ENCODE assay signal across 17 cellular contexts in the genomic region with DNA sequence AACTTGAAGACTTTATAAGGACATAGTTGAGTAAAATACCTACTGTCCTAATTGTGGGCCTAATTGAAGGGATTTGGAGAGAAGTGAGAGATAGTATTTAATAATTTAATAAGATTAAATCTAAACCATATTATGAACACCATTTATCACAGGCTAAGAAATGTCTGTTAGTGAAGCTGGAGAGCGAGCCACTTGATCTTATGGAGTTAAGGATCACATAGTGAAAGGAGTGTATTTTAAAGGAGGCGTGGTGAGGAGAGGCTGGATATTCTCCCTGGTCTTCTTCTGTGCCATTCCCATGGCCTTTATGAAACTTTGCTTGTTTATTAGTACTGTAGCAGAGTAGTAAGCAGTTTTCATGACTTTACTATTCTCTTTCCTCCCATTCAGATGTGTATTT.
A peak's percentile ranks its signal among the peaks of the same experiment; 100 is the strongest.
DNase-seq lines count a peak whose midpoint lies in the region; ATAC-seq and TF ChIP-seq lines count a peak whose summit lies in the region.
"Had no signal": no experiment of that assay in that cellular context is flagged by ENCODE, and none has a peak within 500 bp of the region (broad histone marks: within the 10 kb centered on the region; RNA-seq: fewer than 3 reads in every experiment).

No MANE protein-coding gene starts in this region.

- POLR2A ChIA-PET in WTC11 (lab: Charles Lee), result no interaction called here

- H3K27me3 Mint-ChIP-seq in GM23338 (ENCODE audit: insufficient read depth, low read depth, poor library complexity) (no peaks in the 10 kb centered on the region), WTC11 (ENCODE audit: low read depth) (peaks cover 3% of the 10 kb centered on the region)
- H3K27me3 Mint-ChIP-seq: B cell; CD4-positive, CD25-positive, alpha-beta regulatory T cell had no signal

- no peaks in the 10 kb centered on the region for H3F3A ChIP-seq in GM23338 (replicated peaks; ENCODE audit: low read depth)

- H3K27ac Mint-ChIP-seq in GM23338, result peak overlapping the region; percentile 85
- H3K27ac Mint-ChIP-seq in WTC11, result peak overlapping the region; percentile 62; the same call in 1 of the 2 replicates
- H3K27ac Mint-ChIP-seq: B cell; CD4-positive, CD25-positive, alpha-beta regulatory T cell; CD8-positive, alpha-beta T cell had no signal

- H3K4me1 ChIP-seq in GM23338 (ENCODE audit: insufficient read depth) (peaks cover 54% of the 10 kb centered on the region), HUES6 (ENCODE audit: control insufficient read depth, insufficient read depth, low read length) (peaks cover 30% of the 10 kb centered on the region), iPS-20b (ENCODE audit: insufficient read depth, low read length) (peaks cover 24% of the 10 kb centered on the region; the same call in 1 of the 2 replicates)
- H3K4me1 ChIP-seq: BLaER1, Caco-2 had no signal

- H4K20me1 ChIP-seq in GM23338 (replicated peaks; ENCODE audit: insufficient read depth), result no peaks in the 10 kb centered on the region
- H4K20me1 ChIP-seq: BLaER1 had no signal

- H3K9me3 Mint-ChIP-seq in GM23338, result peaks cover 9% of the 10 kb centered on the region; the same call in 2 of the 3 replicates
- H3K9me3 Mint-ChIP-seq in WTC11, result peaks cover 18% of the 10 kb centered on the region

- H3K9me3 ChIP-seq in HUES6 (ENCODE audit: control insufficient read depth, insufficient read depth, low read depth, low read length), result no peaks in the 10 kb centered on the region; the same call in 1 of the 2 replicates
- no peaks in the 10 kb centered on the region for H3K9me3 ChIP-seq in iPS-20b (ENCODE audit: insufficient read depth, low read depth, low read length)
- H3K9me3 ChIP-seq: BLaER1, Caco-2 had no signal

- H3K36me3 ChIP-seq in GM23338 (ENCODE audit: insufficient read depth), result no peaks in the 10 kb centered on the region
- no peaks in the 10 kb centered on the region for H3K36me3 ChIP-seq in HUES6 (ENCODE audit: control insufficient read depth, insufficient read depth, low read length)
- H3K36me3 ChIP-seq in iPS-20b (ENCODE audit: insufficient read depth, low read depth, low read length), result no peaks in the 10 kb centered on the region
- H3K36me3 ChIP-seq: BLaER1 had no signal

- H3K4me3 Mint-ChIP-seq in GM23338 (0 out of 3 replicates have a peak overlapping the region, but pooled peaks have one; percentile 44), WTC11 (peak overlapping the region; percentile 38)
- H3K4me3 Mint-ChIP-seq: B cell; CD4-positive, CD25-positive, alpha-beta regulatory T cell; CD8-positive, alpha-beta T cell had no signal

- no peak for DNase-seq in GM23338 (ENCODE audit: low spot score)
- no peak for DNase-seq in WTC11 (ENCODE audit: low spot score)
- no peak for DNase-seq in activated CD4-positive, alpha-beta T cell treated with anti-CD3 and anti-CD28 coated beads for 48 hours
- no peak for DNase-seq in activated CD4-positive, alpha-beta T cell treated with anti-CD3 and anti-CD28 coated beads, Interleukin-2, amount 50 U/mL, for 48 hours
- DNase-seq in GOT3 (lab: John Stamatoyannopoulos, UW), result no peak
- DNase-seq: Caco-2; CD4-positive, CD25-positive, alpha-beta regulatory T cell; CD8-positive, alpha-beta T cell; DMS153; DND-41; GM23248; HCEC 1CT had no signal

- H3K9ac ChIP-seq in HUES6 (ENCODE audit: low read length) (no peak overlapping the region), iPS-20b (ENCODE audit: low read depth, low read length) (no peak overlapping the region)
- H3K9ac ChIP-seq: BLaER1, GM23248 had no signal

- ATAC-seq in GM23338 (peak; percentile 48), WTC11 (peak; percentile 52)
- ATAC-seq: CD8-positive, alpha-beta T cell had no signal

- H3K4me3 ChIP-seq in GM23338 (peak overlapping the region; percentile 5; the same call in 1 of the 2 replicates), HUES6 (ENCODE audit: low read depth, low read length) (no peak overlapping the region), iPS-20b (ENCODE audit: low read length) (peak overlapping the region; percentile 17; the same call in 1 of the 2 replicates)
- H3K4me3 ChIP-seq: BLaER1, GM23248 had no signal

- H2AFZ ChIP-seq in GM23338, result no peak overlapping the region
- H2AFZ ChIP-seq: GM23248 had no signal

- no peaks in the 10 kb centered on the region for H3K79me2 ChIP-seq in GM23338 (replicated peaks; ENCODE audit: insufficient read depth)

- H3K9me2 ChIP-seq in GM23338 (ENCODE audit: insufficient read depth), result no peaks in the 10 kb centered on the region

- H3K36me3 Mint-ChIP-seq in GM23338 (ENCODE audit: low read depth) (peaks cover 21% of the 10 kb centered on the region; the same call in 2 of the 3 replicates), WTC11 (peaks cover 19% of the 10 kb centered on the region)
- H3K36me3 Mint-ChIP-seq: CD4-positive, CD25-positive, alpha-beta regulatory T cell; CD8-positive, alpha-beta T cell had no signal

- peak overlapping the region; percentile 6; the same call in 1 of the 2 replicates for H3K27ac ChIP-seq in GM23338 (ENCODE audit: low read depth)
- H3K27ac ChIP-seq in HUES6 (ENCODE audit: low read depth, low read length), result peak overlapping the region; percentile 61; the same call in 1 of the 2 replicates
- no peak overlapping the region for H3K27ac ChIP-seq in iPS-20b (ENCODE audit: low read length)
- H3K27ac ChIP-seq: BLaER1, C4-2B, GM23248 had no signal

- no peaks in the 10 kb centered on the region for H3K27me3 ChIP-seq in GM23338 (ENCODE audit: insufficient read depth)
- H3K27me3 ChIP-seq in HUES6 (ENCODE audit: control insufficient read depth, insufficient read depth, low read length), result no peaks in the 10 kb centered on the region
- no peaks in the 10 kb centered on the region for H3K27me3 ChIP-seq in iPS-20b (ENCODE audit: insufficient read depth, low read length)
- H3K27me3 ChIP-seq: BLaER1 had no signal

- H3K4me1 Mint-ChIP-seq in GM23338, result peaks cover 39% of the 10 kb centered on the region
- peaks cover 64% of the 10 kb centered on the region for H3K4me1 Mint-ChIP-seq in WTC11
- H3K4me1 Mint-ChIP-seq: B cell; CD4-positive, CD25-positive, alpha-beta regulatory T cell had no signal

- no peak for TF ChIP-seq CTCF in GM23338 (conservative IDR thresholded peaks at IDR 0.05; ENCODE audit: low read depth in 2 of 2)
- TF ChIP-seq CTCF in WTC11 (IDR thresholded peaks at IDR 0.05), result no peak

- H3K4me2 ChIP-seq in GM23338, result peak overlapping the region; percentile 26
- H3K4me2 ChIP-seq: BLaER1 had no signal

- CTCF ChIA-PET in WTC11 (lab: Charles Lee), result interaction anchor here (2.0 kb wide), 1 partner anchor 27 kb away, joined by 4 read pairs; no protein-coding TSS in a partner anchor

TF ChIP-seq in GM23338, 12 proteins besides CTCF, POLR2A, EP300 and RAD21 (continues in another document):
- TF ChIP-seq ZNF114 (CRISPR knock-in tag; IDR thresholded peaks at IDR 0.05) (no peak), CREB1 (CRISPR knock-in tag; IDR thresholded peaks at IDR 0.05; ENCODE audit: low read depth) (no peak)
- TF ChIP-seq, protein P1, sequence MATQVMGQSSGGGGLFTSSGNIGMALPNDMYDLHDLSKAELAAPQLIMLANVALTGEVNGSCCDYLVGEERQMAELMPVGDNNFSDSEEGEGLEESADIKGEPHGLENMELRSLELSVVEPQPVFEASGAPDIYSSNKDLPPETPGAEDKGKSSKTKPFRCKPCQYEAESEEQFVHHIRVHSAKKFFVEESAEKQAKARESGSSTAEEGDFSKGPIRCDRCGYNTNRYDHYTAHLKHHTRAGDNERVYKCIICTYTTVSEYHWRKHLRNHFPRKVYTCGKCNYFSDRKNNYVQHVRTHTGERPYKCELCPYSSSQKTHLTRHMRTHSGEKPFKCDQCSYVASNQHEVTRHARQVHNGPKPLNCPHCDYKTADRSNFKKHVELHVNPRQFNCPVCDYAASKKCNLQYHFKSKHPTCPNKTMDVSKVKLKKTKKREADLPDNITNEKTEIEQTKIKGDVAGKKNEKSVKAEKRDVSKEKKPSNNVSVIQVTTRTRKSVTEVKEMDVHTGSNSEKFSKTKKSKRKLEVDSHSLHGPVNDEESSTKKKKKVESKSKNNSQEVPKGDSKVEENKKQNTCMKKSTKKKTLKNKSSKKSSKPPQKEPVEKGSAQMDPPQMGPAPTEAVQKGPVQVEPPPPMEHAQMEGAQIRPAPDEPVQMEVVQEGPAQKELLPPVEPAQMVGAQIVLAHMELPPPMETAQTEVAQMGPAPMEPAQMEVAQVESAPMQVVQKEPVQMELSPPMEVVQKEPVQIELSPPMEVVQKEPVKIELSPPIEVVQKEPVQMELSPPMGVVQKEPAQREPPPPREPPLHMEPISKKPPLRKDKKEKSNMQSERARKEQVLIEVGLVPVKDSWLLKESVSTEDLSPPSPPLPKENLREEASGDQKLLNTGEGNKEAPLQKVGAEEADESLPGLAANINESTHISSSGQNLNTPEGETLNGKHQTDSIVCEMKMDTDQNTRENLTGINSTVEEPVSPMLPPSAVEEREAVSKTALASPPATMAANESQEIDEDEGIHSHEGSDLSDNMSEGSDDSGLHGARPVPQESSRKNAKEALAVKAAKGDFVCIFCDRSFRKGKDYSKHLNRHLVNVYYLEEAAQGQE (IDR thresholded peaks at IDR 0.05; ENCODE audit: unreplicated experiment), result no peak

TF ChIP-seq in WTC11, 78 proteins besides CTCF, POLR2A, EP300 and RAD21:
- TF ChIP-seq JAZF1 (CRISPR knock-in tag; IDR thresholded peaks at IDR 0.05), result no peak
- no peak for TF ChIP-seq GABPB1 (CRISPR knock-in tag; IDR thresholded peaks at IDR 0.05)
- no peak for TF ChIP-seq ETV6 (CRISPR knock-in tag; IDR thresholded peaks at IDR 0.05)
- TF ChIP-seq NFYB (CRISPR knock-in tag; conservative IDR thresholded peaks at IDR 0.05; ENCODE audit: low read depth), result no peak
- TF ChIP-seq ZNF423 (CRISPR knock-in tag; IDR thresholded peaks at IDR 0.05), result no peak
